Comparison of ENCODE assay signal across 1 cellular context in genomic region chr2:219218279-219219112, GRCh38.
A peak's percentile ranks its signal among the peaks of the same experiment; 100 is the strongest.
TF ChIP-seq lines count a peak whose summit lies in the region.

Gene ABCB6 (minus strand): TSS chr2:219218958. CDS start chr2:219218673, 285 bp downstream.

TF ChIP-seq in K562, 482 proteins besides CTCF, POLR2A, EP300 and RAD21 (continued from another document and continues in another):
- TF ChIP-seq, protein P1, sequence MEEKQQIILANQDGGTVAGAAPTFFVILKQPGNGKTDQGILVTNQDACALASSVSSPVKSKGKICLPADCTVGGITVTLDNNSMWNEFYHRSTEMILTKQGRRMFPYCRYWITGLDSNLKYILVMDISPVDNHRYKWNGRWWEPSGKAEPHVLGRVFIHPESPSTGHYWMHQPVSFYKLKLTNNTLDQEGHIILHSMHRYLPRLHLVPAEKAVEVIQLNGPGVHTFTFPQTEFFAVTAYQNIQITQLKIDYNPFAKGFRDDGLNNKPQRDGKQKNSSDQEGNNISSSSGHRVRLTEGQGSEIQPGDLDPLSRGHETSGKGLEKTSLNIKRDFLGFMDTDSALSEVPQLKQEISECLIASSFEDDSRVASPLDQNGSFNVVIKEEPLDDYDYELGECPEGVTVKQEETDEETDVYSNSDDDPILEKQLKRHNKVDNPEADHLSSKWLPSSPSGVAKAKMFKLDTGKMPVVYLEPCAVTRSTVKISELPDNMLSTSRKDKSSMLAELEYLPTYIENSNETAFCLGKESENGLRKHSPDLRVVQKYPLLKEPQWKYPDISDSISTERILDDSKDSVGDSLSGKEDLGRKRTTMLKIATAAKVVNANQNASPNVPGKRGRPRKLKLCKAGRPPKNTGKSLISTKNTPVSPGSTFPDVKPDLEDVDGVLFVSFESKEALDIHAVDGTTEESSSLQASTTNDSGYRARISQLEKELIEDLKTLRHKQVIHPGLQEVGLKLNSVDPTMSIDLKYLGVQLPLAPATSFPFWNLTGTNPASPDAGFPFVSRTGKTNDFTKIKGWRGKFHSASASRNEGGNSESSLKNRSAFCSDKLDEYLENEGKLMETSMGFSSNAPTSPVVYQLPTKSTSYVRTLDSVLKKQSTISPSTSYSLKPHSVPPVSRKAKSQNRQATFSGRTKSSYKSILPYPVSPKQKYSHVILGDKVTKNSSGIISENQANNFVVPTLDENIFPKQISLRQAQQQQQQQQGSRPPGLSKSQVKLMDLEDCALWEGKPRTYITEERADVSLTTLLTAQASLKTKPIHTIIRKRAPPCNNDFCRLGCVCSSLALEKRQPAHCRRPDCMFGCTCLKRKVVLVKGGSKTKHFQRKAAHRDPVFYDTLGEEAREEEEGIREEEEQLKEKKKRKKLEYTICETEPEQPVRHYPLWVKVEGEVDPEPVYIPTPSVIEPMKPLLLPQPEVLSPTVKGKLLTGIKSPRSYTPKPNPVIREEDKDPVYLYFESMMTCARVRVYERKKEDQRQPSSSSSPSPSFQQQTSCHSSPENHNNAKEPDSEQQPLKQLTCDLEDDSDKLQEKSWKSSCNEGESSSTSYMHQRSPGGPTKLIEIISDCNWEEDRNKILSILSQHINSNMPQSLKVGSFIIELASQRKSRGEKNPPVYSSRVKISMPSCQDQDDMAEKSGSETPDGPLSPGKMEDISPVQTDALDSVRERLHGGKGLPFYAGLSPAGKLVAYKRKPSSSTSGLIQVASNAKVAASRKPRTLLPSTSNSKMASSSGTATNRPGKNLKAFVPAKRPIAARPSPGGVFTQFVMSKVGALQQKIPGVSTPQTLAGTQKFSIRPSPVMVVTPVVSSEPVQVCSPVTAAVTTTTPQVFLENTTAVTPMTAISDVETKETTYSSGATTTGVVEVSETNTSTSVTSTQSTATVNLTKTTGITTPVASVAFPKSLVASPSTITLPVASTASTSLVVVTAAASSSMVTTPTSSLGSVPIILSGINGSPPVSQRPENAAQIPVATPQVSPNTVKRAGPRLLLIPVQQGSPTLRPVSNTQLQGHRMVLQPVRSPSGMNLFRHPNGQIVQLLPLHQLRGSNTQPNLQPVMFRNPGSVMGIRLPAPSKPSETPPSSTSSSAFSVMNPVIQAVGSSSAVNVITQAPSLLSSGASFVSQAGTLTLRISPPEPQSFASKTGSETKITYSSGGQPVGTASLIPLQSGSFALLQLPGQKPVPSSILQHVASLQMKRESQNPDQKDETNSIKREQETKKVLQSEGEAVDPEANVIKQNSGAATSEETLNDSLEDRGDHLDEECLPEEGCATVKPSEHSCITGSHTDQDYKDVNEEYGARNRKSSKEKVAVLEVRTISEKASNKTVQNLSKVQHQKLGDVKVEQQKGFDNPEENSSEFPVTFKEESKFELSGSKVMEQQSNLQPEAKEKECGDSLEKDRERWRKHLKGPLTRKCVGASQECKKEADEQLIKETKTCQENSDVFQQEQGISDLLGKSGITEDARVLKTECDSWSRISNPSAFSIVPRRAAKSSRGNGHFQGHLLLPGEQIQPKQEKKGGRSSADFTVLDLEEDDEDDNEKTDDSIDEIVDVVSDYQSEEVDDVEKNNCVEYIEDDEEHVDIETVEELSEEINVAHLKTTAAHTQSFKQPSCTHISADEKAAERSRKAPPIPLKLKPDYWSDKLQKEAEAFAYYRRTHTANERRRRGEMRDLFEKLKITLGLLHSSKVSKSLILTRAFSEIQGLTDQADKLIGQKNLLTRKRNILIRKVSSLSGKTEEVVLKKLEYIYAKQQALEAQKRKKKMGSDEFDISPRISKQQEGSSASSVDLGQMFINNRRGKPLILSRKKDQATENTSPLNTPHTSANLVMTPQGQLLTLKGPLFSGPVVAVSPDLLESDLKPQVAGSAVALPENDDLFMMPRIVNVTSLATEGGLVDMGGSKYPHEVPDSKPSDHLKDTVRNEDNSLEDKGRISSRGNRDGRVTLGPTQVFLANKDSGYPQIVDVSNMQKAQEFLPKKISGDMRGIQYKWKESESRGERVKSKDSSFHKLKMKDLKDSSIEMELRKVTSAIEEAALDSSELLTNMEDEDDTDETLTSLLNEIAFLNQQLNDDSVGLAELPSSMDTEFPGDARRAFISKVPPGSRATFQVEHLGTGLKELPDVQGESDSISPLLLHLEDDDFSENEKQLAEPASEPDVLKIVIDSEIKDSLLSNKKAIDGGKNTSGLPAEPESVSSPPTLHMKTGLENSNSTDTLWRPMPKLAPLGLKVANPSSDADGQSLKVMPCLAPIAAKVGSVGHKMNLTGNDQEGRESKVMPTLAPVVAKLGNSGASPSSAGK (IDR thresholded peaks at IDR 0.05): no peak; the same call in 1 of the 2 replicates
- TF ChIP-seq CBX1 (IDR thresholded peaks at IDR 0.05; ENCODE audit: low read depth) (no peak), SNIP1 (IDR thresholded peaks at IDR 0.05; ENCODE audit: low read depth) (no peak), SMARCB1 (IDR thresholded peaks at IDR 0.05; ENCODE audit: insufficient read length, low read depth) (no peak), CREB3L1 (IDR thresholded peaks at IDR 0.05; ENCODE audit: borderline replicate concordance, low read depth) (no peak), RBM22 (IDR thresholded peaks at IDR 0.05; ENCODE audit: low read depth, low read length, poor library complexity, severe bottlenecking) (no peak), THAP12 (CRISPR knock-in tag; IDR thresholded peaks at IDR 0.05) (peak; percentile 64; the same call in 1 of the 2 replicates), ZNF583 (CRISPR knock-in tag; IDR thresholded peaks at IDR 0.05) (no peak), DLX4 (CRISPR knock-in tag; IDR thresholded peaks at IDR 0.05) (no peak), MIER1 (IDR thresholded peaks at IDR 0.05; ENCODE audit: low read depth) (no peak), NR1H2 (CRISPR knock-in tag; IDR thresholded peaks at IDR 0.05) (no peak; the same call in 1 of the 2 replicates), ZNF280B (CRISPR knock-in tag; IDR thresholded peaks at IDR 0.05) (no peak), NFYB (IDR thresholded peaks at IDR 0.05; ENCODE audit: extremely low read depth, insufficient read length) (peak; percentile 43), MAFF (IDR thresholded peaks at IDR 0.05; ENCODE audit: low read length) (no peak), ZFP30 (CRISPR knock-in tag; IDR thresholded peaks at IDR 0.05; ENCODE audit: borderline replicate concordance) (no peak), GTF2F1 (IDR thresholded peaks at IDR 0.05; ENCODE audit: low read depth, low read length) (no peak), TFAM (CRISPR knock-in tag; conservative IDR thresholded peaks at IDR 0.05) (no peak), C11orf30 (IDR thresholded peaks at IDR 0.05; ENCODE audit: low read depth) (no peak), HNRNPH1 (optimal IDR thresholded peaks at IDR 0.05; ENCODE audit: low read depth, low read length) (no peak), ZFP1 (CRISPR knock-in tag; IDR thresholded peaks at IDR 0.05) (no peak)
- TF ChIP-seq, protein P2, sequence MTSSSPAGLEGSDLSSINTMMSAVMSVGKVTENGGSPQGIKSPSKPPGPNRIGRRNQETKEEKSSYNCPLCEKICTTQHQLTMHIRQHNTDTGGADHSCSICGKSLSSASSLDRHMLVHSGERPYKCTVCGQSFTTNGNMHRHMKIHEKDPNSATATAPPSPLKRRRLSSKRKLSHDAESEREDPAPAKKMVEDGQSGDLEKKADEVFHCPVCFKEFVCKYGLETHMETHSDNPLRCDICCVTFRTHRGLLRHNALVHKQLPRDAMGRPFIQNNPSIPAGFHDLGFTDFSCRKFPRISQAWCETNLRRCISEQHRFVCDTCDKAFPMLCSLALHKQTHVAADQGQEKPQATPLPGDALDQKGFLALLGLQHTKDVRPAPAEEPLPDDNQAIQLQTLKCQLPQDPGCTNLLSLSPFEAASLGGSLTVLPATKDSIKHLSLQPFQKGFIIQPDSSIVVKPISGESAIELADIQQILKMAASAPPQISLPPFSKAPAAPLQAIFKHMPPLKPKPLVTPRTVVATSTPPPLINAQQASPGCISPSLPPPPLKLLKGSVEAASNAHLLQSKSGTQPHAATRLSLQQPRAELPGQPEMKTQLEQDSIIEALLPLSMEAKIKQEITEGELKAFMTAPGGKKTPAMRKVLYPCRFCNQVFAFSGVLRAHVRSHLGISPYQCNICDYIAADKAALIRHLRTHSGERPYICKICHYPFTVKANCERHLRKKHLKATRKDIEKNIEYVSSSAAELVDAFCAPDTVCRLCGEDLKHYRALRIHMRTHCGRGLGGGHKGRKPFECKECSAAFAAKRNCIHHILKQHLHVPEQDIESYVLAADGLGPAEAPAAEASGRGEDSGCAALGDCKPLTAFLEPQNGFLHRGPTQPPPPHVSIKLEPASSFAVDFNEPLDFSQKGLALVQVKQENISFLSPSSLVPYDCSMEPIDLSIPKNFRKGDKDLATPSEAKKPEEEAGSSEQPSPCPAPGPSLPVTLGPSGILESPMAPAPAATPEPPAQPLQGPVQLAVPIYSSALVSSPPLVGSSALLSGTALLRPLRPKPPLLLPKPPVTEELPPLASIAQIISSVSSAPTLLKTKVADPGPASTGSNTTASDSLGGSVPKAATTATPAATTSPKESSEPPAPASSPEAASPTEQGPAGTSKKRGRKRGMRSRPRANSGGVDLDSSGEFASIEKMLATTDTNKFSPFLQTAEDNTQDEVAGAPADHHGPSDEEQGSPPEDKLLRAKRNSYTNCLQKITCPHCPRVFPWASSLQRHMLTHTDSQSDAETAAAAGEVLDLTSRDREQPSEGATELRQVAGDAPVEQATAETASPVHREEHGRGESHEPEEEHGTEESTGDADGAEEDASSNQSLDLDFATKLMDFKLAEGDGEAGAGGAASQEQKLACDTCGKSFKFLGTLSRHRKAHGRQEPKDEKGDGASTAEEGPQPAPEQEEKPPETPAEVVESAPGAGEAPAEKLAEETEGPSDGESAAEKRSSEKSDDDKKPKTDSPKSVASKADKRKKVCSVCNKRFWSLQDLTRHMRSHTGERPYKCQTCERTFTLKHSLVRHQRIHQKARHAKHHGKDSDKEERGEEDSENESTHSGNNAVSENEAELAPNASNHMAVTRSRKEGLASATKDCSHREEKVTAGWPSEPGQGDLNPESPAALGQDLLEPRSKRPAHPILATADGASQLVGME (CRISPR knock-in tag; IDR thresholded peaks at IDR 0.05): no peak
- TF ChIP-seq, protein P3, sequence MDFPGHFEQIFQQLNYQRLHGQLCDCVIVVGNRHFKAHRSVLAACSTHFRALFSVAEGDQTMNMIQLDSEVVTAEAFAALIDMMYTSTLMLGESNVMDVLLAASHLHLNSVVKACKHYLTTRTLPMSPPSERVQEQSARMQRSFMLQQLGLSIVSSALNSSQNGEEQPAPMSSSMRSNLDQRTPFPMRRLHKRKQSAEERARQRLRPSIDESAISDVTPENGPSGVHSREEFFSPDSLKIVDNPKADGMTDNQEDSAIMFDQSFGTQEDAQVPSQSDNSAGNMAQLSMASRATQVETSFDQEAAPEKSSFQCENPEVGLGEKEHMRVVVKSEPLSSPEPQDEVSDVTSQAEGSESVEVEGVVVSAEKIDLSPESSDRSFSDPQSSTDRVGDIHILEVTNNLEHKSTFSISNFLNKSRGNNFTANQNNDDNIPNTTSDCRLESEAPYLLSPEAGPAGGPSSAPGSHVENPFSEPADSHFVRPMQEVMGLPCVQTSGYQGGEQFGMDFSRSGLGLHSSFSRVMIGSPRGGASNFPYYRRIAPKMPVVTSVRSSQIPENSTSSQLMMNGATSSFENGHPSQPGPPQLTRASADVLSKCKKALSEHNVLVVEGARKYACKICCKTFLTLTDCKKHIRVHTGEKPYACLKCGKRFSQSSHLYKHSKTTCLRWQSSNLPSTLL (IDR thresholded peaks at IDR 0.05): no peak
- TF ChIP-seq, protein P4, sequence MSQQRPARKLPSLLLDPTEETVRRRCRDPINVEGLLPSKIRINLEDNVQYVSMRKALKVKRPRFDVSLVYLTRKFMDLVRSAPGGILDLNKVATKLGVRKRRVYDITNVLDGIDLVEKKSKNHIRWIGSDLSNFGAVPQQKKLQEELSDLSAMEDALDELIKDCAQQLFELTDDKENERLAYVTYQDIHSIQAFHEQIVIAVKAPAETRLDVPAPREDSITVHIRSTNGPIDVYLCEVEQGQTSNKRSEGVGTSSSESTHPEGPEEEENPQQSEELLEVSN (IDR thresholded peaks at IDR 0.05; ENCODE audit: borderline replicate concordance in 1 of 2, extremely low read depth in 1 of 2, insufficient read depth in 1 of 2, insufficient read length in 1 of 2, low read depth in 1 of 2, low read length in 1 of 2, poor library complexity in 1 of 2, severe bottlenecking in 1 of 2): no peak
- TF ChIP-seq, protein P5, sequence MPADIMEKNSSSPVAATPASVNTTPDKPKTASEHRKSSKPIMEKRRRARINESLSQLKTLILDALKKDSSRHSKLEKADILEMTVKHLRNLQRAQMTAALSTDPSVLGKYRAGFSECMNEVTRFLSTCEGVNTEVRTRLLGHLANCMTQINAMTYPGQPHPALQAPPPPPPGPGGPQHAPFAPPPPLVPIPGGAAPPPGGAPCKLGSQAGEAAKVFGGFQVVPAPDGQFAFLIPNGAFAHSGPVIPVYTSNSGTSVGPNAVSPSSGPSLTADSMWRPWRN (IDR thresholded peaks at IDR 0.05; ENCODE audit: low read depth): no peak
